Comparison of ENCODE assay signal across 12 cellular contexts in the genomic region with DNA sequence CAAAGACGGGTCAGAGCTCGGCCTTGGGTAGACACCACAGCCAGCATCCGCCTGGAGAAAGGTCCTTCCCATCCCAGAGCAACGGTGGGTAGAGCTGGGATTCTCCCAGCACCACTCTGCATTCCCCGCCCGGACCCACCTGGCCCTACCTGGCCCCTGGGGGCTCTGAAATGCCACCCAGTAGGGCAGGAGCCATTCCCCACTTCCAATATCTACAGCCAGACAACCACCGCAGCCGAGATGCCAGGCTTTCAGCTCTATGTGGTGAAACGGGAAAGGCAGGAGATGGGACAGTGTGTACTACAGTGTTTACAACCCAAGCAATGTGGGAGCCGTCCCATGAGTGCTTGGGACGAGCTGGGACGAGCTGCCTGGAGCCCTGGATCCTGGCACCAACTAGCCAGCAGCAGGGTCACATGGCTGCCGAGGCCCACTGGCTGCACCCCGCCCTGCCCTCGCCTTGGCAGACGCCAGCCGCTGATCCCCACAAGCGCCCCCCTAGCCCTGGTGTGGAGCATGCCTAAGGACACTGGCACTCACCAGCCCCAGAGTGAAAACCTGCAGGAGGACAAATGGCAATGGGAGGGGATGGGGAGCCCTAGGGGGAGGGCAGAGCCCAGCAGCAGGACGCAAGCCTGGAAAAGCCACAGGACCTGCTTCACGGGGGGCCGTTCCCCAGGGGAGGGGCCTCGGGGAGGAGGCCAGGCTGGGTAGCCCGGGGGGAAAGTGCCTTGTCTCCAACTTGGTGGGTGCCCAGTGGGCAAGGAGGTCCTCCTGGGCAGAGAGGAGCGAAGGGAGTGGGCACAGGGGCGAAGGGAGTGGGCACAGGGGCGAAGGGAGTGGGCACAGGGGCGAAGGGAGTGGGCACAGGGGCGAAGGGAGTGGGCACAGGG. TPM values are rescaled to one million over a fixed set of nuclear protein-coding genes. Genes with fewer than 3 reads are reported as not detected.
DNase-seq lines count a peak whose midpoint lies in the region; ATAC-seq and TF ChIP-seq lines count a peak whose summit lies in the region.
"Had no signal": no experiment of that assay in that cellular context is flagged by ENCODE, and none has a peak within 500 bp of the region (broad histone marks: within the 10 kb centered on the region; RNA-seq: fewer than 3 reads in every experiment).

No MANE protein-coding gene starts in this region.

- peak overlapping the region; percentile 36 to 87 (median 78) for H3K27ac ChIP-seq in tibial nerve
- H3K27ac ChIP-seq: gastrocnemius medialis had no signal

- no peak for DNase-seq in activated naive CD8-positive, alpha-beta T cell treated with anti-CD3 and anti-CD28 coated beads for 36 hours
- DNase-seq in hypothalamus (lab: John Stamatoyannopoulos, UW), result peak in 47 of 51 donors; percentile 41 to 97 (median 85)
- DNase-seq in tibial nerve (ENCODE audit: low spot score in 2 of 2), result no peak
- no peak for DNase-seq in HT-29 (ENCODE audit: low spot score)
- DNase-seq: cortex of kidney; gastrocnemius medialis; stimulated activated naive CD8-positive, alpha-beta T cell treated with anti-CD3 and anti-CD28 coated beads, Interleukin-15, Interleukin-2, amounts not matched to agents 100 U/mL and 50 U/mL, for 24 hours; T-helper 1 cell had no signal

- no peak for ATAC-seq in HG03135 (IDR thresholded peaks at IDR 0.05; ENCODE audit: unreplicated experiment)
- ATAC-seq: gastrocnemius medialis; stimulated activated naive CD8-positive, alpha-beta T cell treated with anti-CD3 and anti-CD28 coated beads, Interleukin-15, Interleukin-2, amounts not matched to agents 100 U/mL and 50 U/mL, for 24 hours had no signal

- H3K27ac Mint-ChIP-seq in activated naive CD8-positive, alpha-beta T cell, result peak overlapping the region; percentile 41
- no peak overlapping the region for H3K27ac Mint-ChIP-seq in activated naive CD8-positive, alpha-beta T cell treated with anti-CD3 and anti-CD28 coated beads for 36 hours

- H3K27me3 Mint-ChIP-seq in activated naive CD8-positive, alpha-beta T cell, result no peaks in the 10 kb centered on the region
- no peaks in the 10 kb centered on the region for H3K27me3 Mint-ChIP-seq in activated naive CD8-positive, alpha-beta T cell treated with anti-CD3 and anti-CD28 coated beads for 36 hours

- H3K36me3 Mint-ChIP-seq in activated naive CD8-positive, alpha-beta T cell, result peaks cover 2% of the 10 kb centered on the region
- peaks cover 31% of the 10 kb centered on the region for H3K36me3 Mint-ChIP-seq in activated naive CD8-positive, alpha-beta T cell treated with anti-CD3 and anti-CD28 coated beads for 36 hours

- H3K36me3 ChIP-seq in tibial nerve, result peaks cover 0 to 71% (median 4%) of the 10 kb centered on the region in 3 donors
- H3K36me3 ChIP-seq: gastrocnemius medialis, HAP-1 had no signal

- no peaks in the 10 kb centered on the region for H3K9me3 ChIP-seq in tibial nerve
- H3K9me3 ChIP-seq: gastrocnemius medialis, HAP-1 had no signal

- H3K27me3 ChIP-seq in tibial nerve, result no peaks in the 10 kb centered on the region
- H3K27me3 ChIP-seq: gastrocnemius medialis had no signal

- H3K4me3 Mint-ChIP-seq in activated naive CD8-positive, alpha-beta T cell, result no peak overlapping the region
- H3K4me3 Mint-ChIP-seq in activated naive CD8-positive, alpha-beta T cell treated with anti-CD3 and anti-CD28 coated beads for 36 hours, result no peak overlapping the region

- peak in 1 of 2 donors; percentile 82 for TF ChIP-seq EP300 in tibial nerve (IDR thresholded peaks at IDR 0.05)

- no peak overlapping the region for H3K4me3 ChIP-seq in tibial nerve
- H3K4me3 ChIP-seq: gastrocnemius medialis, HAP-1 had no signal

- H3K4me1 ChIP-seq in tibial nerve, result peaks cover 0 to 52% (median 17%) of the 10 kb centered on the region in 4 donors

- TF ChIP-seq CTCF in tibial nerve (IDR thresholded peaks at IDR 0.05), result no peak

- TF ChIP-seq POLR2A in tibial nerve (IDR thresholded peaks at IDR 0.05), result no peak

- 64 to 67% methylated on average over 27 of the region's 28 CpGs for WGBS in tibial nerve, 2 donors

- H3K9me3 Mint-ChIP-seq in activated naive CD8-positive, alpha-beta T cell (ENCODE audit: low read depth), result no peaks in the 10 kb centered on the region
- no peaks in the 10 kb centered on the region for H3K9me3 Mint-ChIP-seq in activated naive CD8-positive, alpha-beta T cell treated with anti-CD3 and anti-CD28 coated beads for 36 hours

- H3K4me1 Mint-ChIP-seq in activated naive CD8-positive, alpha-beta T cell (ENCODE audit: low read depth), result peaks cover 34% of the 10 kb centered on the region
- H3K4me1 Mint-ChIP-seq in activated naive CD8-positive, alpha-beta T cell treated with anti-CD3 and anti-CD28 coated beads for 36 hours, result peaks cover 41% of the 10 kb centered on the region

RNA-seq across cellular contexts. Expression of gene TMC6, which starts 13.5 kb away (rescaled TPM):
- total RNA-seq in activated naive CD8-positive, alpha-beta T cell treated with anti-CD3 and anti-CD28 coated beads for 36 hours, result 100 to 1,000 TPM; 119 to 125 TPM
- total RNA-seq in tibial nerve, result 10 to 100 TPM; 43.3 to 94.5 (median 52.2) TPM
- 236 and 238 TPM in 2 replicates for total RNA-seq in HT-29 (2014; rRNA removed; shearing (Covaris generic))

RNA-seq across cellular contexts. Expression of gene TMC8, which starts 15.5 kb away (rescaled TPM):
- 100 to 1,000 TPM; 133 to 136 TPM for total RNA-seq in activated naive CD8-positive, alpha-beta T cell treated with anti-CD3 and anti-CD28 coated beads for 36 hours
- 10 to 100 TPM in 1 of 4 donors, 1 to 10 TPM in 3; 5.2 to 18.3 (median 6.7) TPM for total RNA-seq in tibial nerve
- 4.1 and 7.2 TPM in 2 replicates for total RNA-seq in HT-29 (2014; rRNA removed; shearing (Covaris generic))

RNA-seq across cellular contexts. Expression of gene C17orf99, which starts 31.1 kb away (rescaled TPM):
- total RNA-seq in activated naive CD8-positive, alpha-beta T cell treated with anti-CD3 and anti-CD28 coated beads for 36 hours, result not detected
- total RNA-seq in tibial nerve, result not detected
- total RNA-seq in HT-29 (2014; rRNA removed; shearing (Covaris generic)), result 0.20 TPM in 1 of 2 replicates, not detected in the other
- total RNA-seq: gastrocnemius medialis, mononuclear cell had no signal

RNA-seq across cellular contexts. Expression of gene SYNGR2, which starts 53.3 kb away (rescaled TPM):
- total RNA-seq in activated naive CD8-positive, alpha-beta T cell treated with anti-CD3 and anti-CD28 coated beads for 36 hours, result 100 to 1,000 TPM; 126 to 127 TPM
- 10 to 100 TPM; 40.6 to 70.2 (median 54.1) TPM for total RNA-seq in tibial nerve
- total RNA-seq in HT-29 (2014; rRNA removed; shearing (Covaris generic)), result 225 and 231 TPM in 2 replicates

Comparison
In these comparisons a context has a peak if more than half of its experiments do, and no peak if none do; other contexts are left out.
1. DNase-seq: peak in hypothalamus (47 of 51); none in activated naive CD8-positive, alpha-beta T cell treated with anti-CD3 and anti-CD28 coated beads for 36 hours (single experiment), tibial nerve (0 of 2) and HT-29 (single experiment).
2. RNA of gene TMC8, which starts 15.5 kb away (total RNA-seq): 133 to 136 TPM in activated naive CD8-positive, alpha-beta T cell treated with anti-CD3 and anti-CD28 coated beads for 36 hours; 5.2 to 18.3 TPM in tibial nerve and 4.1 to 7.2 TPM in HT-29; every median in the first group is over 4 times any median in the second.